Comparison of ENCODE assay signal across 33 cellular contexts in the genomic region with DNA sequence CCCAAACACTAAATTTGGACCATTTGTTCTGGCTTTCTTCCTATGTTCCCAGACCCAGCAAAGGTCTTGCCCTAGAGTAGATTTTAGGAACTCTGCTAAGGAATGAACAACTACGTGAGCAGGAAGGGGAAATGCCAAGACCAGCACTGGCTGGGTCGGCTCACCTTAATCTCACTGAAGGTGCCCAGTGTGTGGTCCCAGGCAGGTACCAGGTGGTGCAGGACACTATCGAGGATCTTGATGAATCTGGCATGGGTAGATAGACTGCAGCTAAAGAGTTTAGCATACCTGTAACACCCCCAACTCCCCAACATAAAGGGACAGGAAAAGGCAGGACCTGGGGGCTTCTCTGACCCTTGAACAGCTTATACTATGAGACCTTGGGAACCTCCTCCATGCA.
"Had no signal": no experiment of that assay in that cellular context is flagged by ENCODE, and none has a peak within 500 bp of the region (broad histone marks: within the 10 kb centered on the region; RNA-seq: fewer than 3 reads in every experiment).

No MANE protein-coding gene starts in this region.

- H3K4me3 Mint-ChIP-seq: activated naive CD8-positive, alpha-beta T cell; effector memory CD8-positive, alpha-beta T cell; nephron progenitor cell; T-helper 1 cell treated with Interleukin-12 subunit alpha and Interleukin-12 subunit beta and Interleukin-4 antibody, amounts not matched to agents 30 μg/mL and 1 μg/mL, for 36 hours had no signal

- FAIRE-seq: endothelial cell of umbilical vein, kidney, TTC549 had no signal

- H3K9me3 ChIP-seq: ascending aorta, colonic mucosa, heart left ventricle, psoas muscle, testis, transverse colon, vagina had no signal

- ATAC-seq: effector memory CD8-positive, alpha-beta T cell; heart left ventricle; left colon; psoas muscle had no signal

- H3K9me3 Mint-ChIP-seq: brain; effector memory CD8-positive, alpha-beta T cell; immature natural killer cell; nephron progenitor cell; T-helper 1 cell treated with Interleukin-12 subunit alpha and Interleukin-12 subunit beta and Interleukin-4 antibody, amounts not matched to agents 30 μg/mL and 1 μg/mL, for 36 hours had no signal

- H3K4me3 ChIP-seq: ascending aorta, cardiac muscle cell, colonic mucosa, heart left ventricle, psoas muscle, smooth muscle cell, testis, transverse colon, vagina had no signal

- H3K27ac Mint-ChIP-seq: activated naive CD8-positive, alpha-beta T cell; brain; nephron progenitor cell; T-helper 1 cell treated with Interleukin-12 subunit alpha and Interleukin-12 subunit beta and Interleukin-4 antibody, amounts not matched to agents 30 μg/mL and 1 μg/mL, for 36 hours had no signal

- H3K27me3 Mint-ChIP-seq: activated naive CD8-positive, alpha-beta T cell; effector memory CD8-positive, alpha-beta T cell had no signal

- H3K36me3 Mint-ChIP-seq: activated naive CD8-positive, alpha-beta T cell had no signal

- H3K27me3 ChIP-seq: ascending aorta, cardiac muscle cell, colonic mucosa, heart left ventricle, testis, transverse colon, vagina had no signal

- DNase-seq: activated CD4-positive, alpha-beta T cell treated with anti-CD3 and anti-CD28 coated beads for 4 hours; activated CD4-positive, alpha-beta T cell treated with anti-CD3 and anti-CD28 coated beads, Interleukin-2, amount 50 U/mL, for 48 hours; activated CD8-positive, alpha-beta memory T cell treated with anti-CD3 and anti-CD28 coated beads for 24 hours; activated naive CD4-positive, alpha-beta T cell; cerebellar nuclear complex; colonic mucosa; effector memory CD8-positive, alpha-beta T cell; foreskin fibroblast; heart left ventricle; hypothalamus; immature natural killer cell; kidney; left colon; mammary epithelial cell; nephron progenitor cell; psoas muscle; stimulated activated CD4-positive, alpha-beta T cell treated with anti-CD3 and anti-CD28 coated beads, Interleukin-1b, Interleukin-23, amount 100 ng/mL, for 48 hours; stimulated activated naive CD4-positive, alpha-beta T cell; SW 1271; T-helper 9 cell; testis; transverse colon had no signal

- H3K27ac ChIP-seq: cardiac muscle cell, colonic mucosa, heart left ventricle, parathyroid adenoma, psoas muscle, testis, transverse colon, vagina, VCaP had no signal
